1 cellular context compared by ENCODE assay signal in the genomic region with DNA sequence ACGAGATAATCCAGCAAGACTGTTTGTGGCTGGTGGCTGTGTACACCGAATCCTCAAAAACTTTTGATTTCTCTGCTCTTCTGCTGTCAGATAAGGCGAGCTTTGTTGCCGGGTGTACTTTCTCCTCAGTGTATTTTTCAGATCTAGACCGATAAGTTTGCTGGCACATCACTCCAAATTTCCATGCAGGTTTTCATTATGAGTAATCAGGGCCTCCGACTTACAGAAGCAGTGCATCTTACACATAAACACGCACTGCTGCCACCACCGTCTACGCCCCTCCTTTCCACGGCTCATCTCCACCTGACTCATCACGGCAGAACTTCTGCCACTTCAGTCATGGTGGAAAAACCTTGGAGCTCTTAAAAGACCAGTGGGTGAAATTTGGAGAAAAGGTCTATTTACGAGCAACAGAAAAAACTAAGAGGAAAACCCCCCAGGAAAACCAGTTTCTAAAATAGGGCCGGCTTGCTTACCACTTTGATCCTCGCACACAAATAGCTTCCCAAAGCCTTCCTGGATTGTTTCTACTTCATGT.
TF ChIP-seq lines count a peak whose summit lies in the region.

No MANE protein-coding gene starts in this region.

TF ChIP-seq in SK-N-SH, 30 proteins besides CTCF, POLR2A, EP300 and RAD21 (continued from another document):
- peak; percentile 86 for TF ChIP-seq PBX3 (IDR thresholded peaks at IDR 0.05)
- TF ChIP-seq NRF1 (IDR thresholded peaks at IDR 0.05; ENCODE audit: low read depth, low read length), result no peak
- TF ChIP-seq JUND (IDR thresholded peaks at IDR 0.05), result peak; percentile 88
- 0 out of 2 replicates have a peak, but pooled peaks have one; percentile 46 for TF ChIP-seq TEAD4 (IDR thresholded peaks at IDR 0.05; ENCODE audit: borderline replicate concordance, insufficient read depth)
- peak; percentile 81 for TF ChIP-seq MAX (IDR thresholded peaks at IDR 0.05; ENCODE audit: low read depth)
- no peak for TF ChIP-seq RFX5 (IDR thresholded peaks at IDR 0.05; ENCODE audit: low read length)
- TF ChIP-seq IRF3 (IDR thresholded peaks at IDR 0.05; ENCODE audit: low read depth, low read length), result no peak
- TF ChIP-seq RCOR1 (IDR thresholded peaks at IDR 0.05; ENCODE audit: low read length), result no peak
- TF ChIP-seq FOXJ3 (CRISPR knock-in tag; IDR thresholded peaks at IDR 0.05), result no peak
- peak; percentile 90 for TF ChIP-seq TCF12 (IDR thresholded peaks at IDR 0.05)
